Comparison of ENCODE assay signal across 8 cellular contexts in genomic region chr1:6028042-6028895, GRCh38. TPM values are rescaled to one million over a fixed set of nuclear protein-coding genes. Genes with fewer than 3 reads are reported as not detected.
DNase-seq lines count a peak whose midpoint lies in the region; ATAC-seq and TF ChIP-seq lines count a peak whose summit lies in the region.

No MANE protein-coding gene starts in this region.

- peak overlapping the region; percentile 78 for H3K4me3 ChIP-seq in GM12864 (ENCODE audit: low read depth, low read length)

- peak; percentile 44 for DNase-seq in GM12864 (ENCODE audit: low read depth)
- DNase-seq in KG1 (lab: John Stamatoyannopoulos, UW): peak; percentile 69
- peak; percentile 82 for DNase-seq in activated CD8-positive, alpha-beta memory T cell treated with anti-CD3 and anti-CD28 coated beads for 24 hours
- peak; percentile 16 for DNase-seq in globus pallidus (ENCODE audit: low spot score)
- DNase-seq in stimulated activated CD8-positive, alpha-beta memory T cell treated with anti-CD3 and anti-CD28 coated beads, Interleukin-15, amount 100 ng/mL, for 4 hours (ENCODE audit: low read depth in 2 of 2): peak; percentile 29 to 46
- no peak for DNase-seq in WTC11 (ENCODE audit: low spot score)
- no peak for DNase-seq in foreskin keratinocyte

- ATAC-seq in WTC11 (no peak), foreskin keratinocyte (no peak), GM21381 (IDR thresholded peaks at IDR 0.05; ENCODE audit: unreplicated experiment) (no peak)

- H3K27ac Mint-ChIP-seq in WTC11: no peak overlapping the region

- CTCF ChIA-PET in WTC11 (lab: Charles Lee): interaction anchor here (0.6 to 1.1 kb wide), 2 partner anchors 48 to 99 kb away, joined by 3 to 5 read pairs; no protein-coding TSS in a partner anchor

- H3K4me1 Mint-ChIP-seq in WTC11: peaks cover 4% of the 10 kb centered on the region; the same call in 1 of the 2 replicates

- peaks cover 4% of the 10 kb centered on the region for H3K4me1 ChIP-seq in foreskin keratinocyte

- no peaks in the 10 kb centered on the region for H3K9me3 Mint-ChIP-seq in WTC11

- H3K27ac ChIP-seq in foreskin keratinocyte: no peak overlapping the region

- H3K4me3 Mint-ChIP-seq in WTC11: no peak overlapping the region

- POLR2A ChIA-PET in WTC11 (lab: Charles Lee): no interaction called here

- peaks cover 5% of the 10 kb centered on the region for H3K27me3 Mint-ChIP-seq in WTC11 (ENCODE audit: low read depth)

- H3K36me3 Mint-ChIP-seq in WTC11: no peaks in the 10 kb centered on the region

- TF ChIP-seq CTCF in GM12864 (IDR thresholded peaks at IDR 0.05; ENCODE audit: low read depth, low read length, missing control alignments) (peak; percentile 10), WTC11 (IDR thresholded peaks at IDR 0.05) (no peak), foreskin keratinocyte (conservative IDR thresholded peaks at IDR 0.05) (no peak)

- H3K27me3 ChIP-seq in foreskin keratinocyte: peaks cover 22% of the 10 kb centered on the region

TF ChIP-seq in WTC11, 78 proteins besides CTCF, POLR2A, EP300 and RAD21:
- TF ChIP-seq, protein P1, sequence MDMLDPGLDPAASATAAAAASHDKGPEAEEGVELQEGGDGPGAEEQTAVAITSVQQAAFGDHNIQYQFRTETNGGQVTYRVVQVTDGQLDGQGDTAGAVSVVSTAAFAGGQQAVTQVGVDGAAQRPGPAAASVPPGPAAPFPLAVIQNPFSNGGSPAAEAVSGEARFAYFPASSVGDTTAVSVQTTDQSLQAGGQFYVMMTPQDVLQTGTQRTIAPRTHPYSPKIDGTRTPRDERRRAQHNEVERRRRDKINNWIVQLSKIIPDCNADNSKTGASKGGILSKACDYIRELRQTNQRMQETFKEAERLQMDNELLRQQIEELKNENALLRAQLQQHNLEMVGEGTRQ (CRISPR knock-in tag; IDR thresholded peaks at IDR 0.05): no peak
- TF ChIP-seq GRHL2 (CRISPR knock-in tag; IDR thresholded peaks at IDR 0.05; ENCODE audit: insufficient replicate concordance, severe bottlenecking): no peak
- TF ChIP-seq ZNF317 (CRISPR knock-in tag; IDR thresholded peaks at IDR 0.05; ENCODE audit: borderline replicate concordance, low read depth): no peak
TF ChIP-seq in WTC11: peak in this region for 0.

RNA-seq across cellular contexts. Expression of gene KCNAB2, which starts 17.4 kb away (rescaled TPM):
- total RNA-seq in WTC11 (2021) (9.3 to 10.3 TPM (median 9.6 TPM) in 3 replicates), foreskin keratinocyte (2.0 TPM in 2 replicates)
- 1.8 and 2.0 TPM in 2 replicates for polyA plus RNA-seq in foreskin keratinocyte

RNA-seq across cellular contexts. Expression of gene NPHP4, which starts 36.0 kb away (rescaled TPM):
- 10.6 to 16.8 TPM (median 12.0 TPM) in 3 replicates for total RNA-seq in WTC11 (2021)
- 7.4 and 9.2 TPM in 2 replicates for total RNA-seq in foreskin keratinocyte
- 3.9 and 4.8 TPM in 2 replicates for polyA plus RNA-seq in foreskin keratinocyte

Comparison
In these comparisons a context has a peak if more than half of its experiments do, and no peak if none do; other contexts are left out.
1. DNase-seq: peak in GM12864 (single experiment), KG1 (single experiment), activated CD8-positive, alpha-beta memory T cell treated with anti-CD3 and anti-CD28 coated beads for 24 hours (single experiment), globus pallidus (single experiment) and stimulated activated CD8-positive, alpha-beta memory T cell treated with anti-CD3 and anti-CD28 coated beads, Interleukin-15, amount 100 ng/mL, for 4 hours (2 of 2); none in WTC11 (single experiment) and foreskin keratinocyte (0 of 2).